In genomic region chr9:108272350-108272899, GRCh38 we compare ENCODE assay signal across 8 cellular contexts.
DNase-seq lines count a peak whose midpoint lies in the region; ATAC-seq and TF ChIP-seq lines count a peak whose summit lies in the region.

No MANE protein-coding gene starts in this region.

- H3K27ac ChIP-seq in A673 (ENCODE audit: low read depth, low read length, poor library complexity, severe bottlenecking) (no peak overlapping the region), right cardiac atrium (ENCODE audit: low read length) (no peak overlapping the region)

- BruUV-seq in A673 (replicated peaks; lab: Mats Ljungman, UMichigan) = no TSS peak

- H3K36me3 ChIP-seq in A673 (ENCODE audit: insufficient read depth, low read length, poor library complexity, severe bottlenecking) = no peaks in the 10 kb centered on the region

- peak; percentile 58 for TF ChIP-seq CTCF in A673 (conservative IDR thresholded peaks at IDR 0.05; ENCODE audit: low read depth, low read length)

- 62% methylated on average over 7 of the region's 7 CpGs for WGBS in right cardiac atrium

- H3K4me1 ChIP-seq in A673 (ENCODE audit: insufficient read depth, low read length, poor library complexity, severe bottlenecking) (peaks cover 5% of the 10 kb centered on the region), right cardiac atrium (ENCODE audit: control insufficient read depth, insufficient read depth, low read length) (no peaks in the 10 kb centered on the region)

- H3K4me3 ChIP-seq in A673 (ENCODE audit: low read depth, low read length, poor library complexity, severe bottlenecking) = peak overlapping the region; percentile 39
- no peak overlapping the region for H3K4me3 ChIP-seq in right cardiac atrium (ENCODE audit: low read length)

- no peaks in the 10 kb centered on the region for H3K27me3 ChIP-seq in A673 (replicated peaks; ENCODE audit: insufficient read depth, low read depth, low read length, poor library complexity)
- no peaks in the 10 kb centered on the region for H3K27me3 ChIP-seq in right cardiac atrium (ENCODE audit: control insufficient read depth, insufficient read depth)

- H3K9me3 ChIP-seq in A673 (ENCODE audit: low read depth, low read length, poor library complexity, severe bottlenecking) (no peaks in the 10 kb centered on the region), right cardiac atrium (ENCODE audit: control insufficient read depth, low read length) (no peaks in the 10 kb centered on the region)

- POLR2A ChIA-PET in A673 (lab: Charles Lee; ENCODE audit: low non-redundant PET) = no interaction called here

- DNase-seq in A673 (ENCODE audit: low spot score) (peak; percentile 41), NCI-H1092 treated with DMSO at 0.1 percent for 48 hours (lab: John Stamatoyannopoulos, UW) (peak; percentile 88), anterior cingulate cortex (lab: John Stamatoyannopoulos, UW) (peak in 41 of 58 donors; percentile 1 to 52 (median 13)), right cardiac atrium (peak; percentile 40 to 76 (median 71)), sciatic nerve (ENCODE audit: low spot score) (peak; percentile 69), SK-N-DZ (ENCODE audit: low spot score) (no peak)

- CTCF ChIA-PET in A673 (lab: Charles Lee) = no interaction called here

- intact Hi-C loops in A673 (cut with micrococcal nuclease; ENCODE audit: unreplicated experiment) = loop anchor here (1.0 to 10.0 kb wide), 2 partner anchors 482 to 788 kb away; no protein-coding TSS in a partner anchor
- intact Hi-C loops in right cardiac atrium (cut with DNase I) = loop anchor here in 3 of 4 donors (5.0 to 10.0 kb wide), 3 partner anchors 785 to 808 kb away; partner anchors contain the start of gene KLF4 (in 1 of the 3)
- intact Hi-C loops in sciatic nerve (cut with DNase I) = loop anchor here (10.0 kb wide), 1 partner anchor 788 kb away; the partner anchor contains the start of gene KLF4

- ATAC-seq in GM18511 (IDR thresholded peaks at IDR 0.05; ENCODE audit: unreplicated experiment) (peak; percentile 48), right cardiac atrium (peak; percentile 80 to 84), sciatic nerve (peak; percentile 88), HG03135 (IDR thresholded peaks at IDR 0.05; ENCODE audit: unreplicated experiment) (no peak)
